Comparison of ENCODE assay signal across 26 cellular contexts in genomic region chr1:179530352-179530751, GRCh38. TPM values are rescaled to one million over a fixed set of nuclear protein-coding genes. Genes with fewer than 3 reads are reported as not detected.
DNase-seq lines count a peak whose midpoint lies in the region; ATAC-seq, FAIRE-seq and TF ChIP-seq lines count a peak whose summit lies in the region.
"Had no signal": no experiment of that assay in that cellular context is flagged by ENCODE, and none has a peak within 500 bp of the region (broad histone marks: within the 10 kb centered on the region; RNA-seq: fewer than 3 reads in every experiment).

No MANE protein-coding gene starts in this region.

- no peaks in the 10 kb centered on the region for H3K9me3 ChIP-seq in HUES48 (ENCODE audit: control insufficient read depth, insufficient read depth, low read length)
- H3K9me3 ChIP-seq in H1 (ENCODE audit: insufficient read depth in 2 of 2, low read depth in 1 of 2, low read length in 1 of 2) = no peaks in the 10 kb centered on the region
- H3K9me3 ChIP-seq in osteoblast (ENCODE audit: low read depth, low read length) = no peaks in the 10 kb centered on the region
- H3K9me3 ChIP-seq in heart right ventricle = no peaks in the 10 kb centered on the region
- H3K9me3 ChIP-seq: A549 had no signal

- H2AFZ ChIP-seq in GM23338 (no peak overlapping the region), H1 (ENCODE audit: low read length) (no peak overlapping the region), osteoblast (ENCODE audit: low read length) (no peak overlapping the region)
- H2AFZ ChIP-seq: GM23248 had no signal

- H3K27ac Mint-ChIP-seq in GM23338 = peak overlapping the region; percentile 85
- H3K27ac Mint-ChIP-seq: CD4-positive, alpha-beta memory T cell; HFFc6 had no signal

- H3K36me3 Mint-ChIP-seq in GM23338 (ENCODE audit: low read depth) = peaks cover 19% of the 10 kb centered on the region; the same call in 2 of the 3 replicates
- H3K36me3 Mint-ChIP-seq: CD4-positive, alpha-beta memory T cell had no signal

- H3K4me1 ChIP-seq in GM23338 (ENCODE audit: insufficient read depth) (peaks cover 20% of the 10 kb centered on the region), HUES48 (ENCODE audit: control insufficient read depth, insufficient read depth, low read length) (peaks cover 23% of the 10 kb centered on the region), H1 (replicated peaks in 1 of 4; ENCODE audit: control insufficient read depth in 3 of 4, insufficient read depth in 4 of 4, low read length in 3 of 4) (peaks cover 0 to 9% (median 6%) of the 10 kb centered on the region in 4 experiments; a peak in 6 of 7 replicates), osteoblast (ENCODE audit: insufficient read depth, low read length) (no peaks in the 10 kb centered on the region), heart right ventricle (no peaks in the 10 kb centered on the region)
- H3K4me1 ChIP-seq: A549 had no signal

- no peak overlapping the region for H3K14ac ChIP-seq in H1 (ENCODE audit: insufficient read length)

- H2AK5ac ChIP-seq in H1 (ENCODE audit: low read depth, low read length) = peak overlapping the region; percentile 20; the same call in 1 of the 2 replicates

- peak overlapping the region; percentile 72; the same call in 1 of the 2 replicates for H2BK5ac ChIP-seq in H1 (ENCODE audit: low read depth, low read length)

- H3K9me3 Mint-ChIP-seq in GM23338 = peaks cover 15% of the 10 kb centered on the region; the same call in 2 of the 3 replicates
- H3K9me3 Mint-ChIP-seq: HFFc6 had no signal

- H4K20me1 ChIP-seq in GM23338 (replicated peaks; ENCODE audit: insufficient read depth) (no peaks in the 10 kb centered on the region), H1 (replicated peaks in 1 of 2; ENCODE audit: control insufficient read depth in 1 of 2, insufficient read depth in 2 of 2, low read length in 2 of 2) (no peaks in the 10 kb centered on the region), osteoblast (ENCODE audit: insufficient read depth, low read length) (no peaks in the 10 kb centered on the region)

- H2BK12ac ChIP-seq in H1 (ENCODE audit: low read depth, low read length) = peak overlapping the region; percentile 4; the same call in 1 of the 2 replicates

- peak overlapping the region; percentile 42 for H3K18ac ChIP-seq in H1 (ENCODE audit: extremely low read depth, low read length)

- H4K91ac ChIP-seq in H1 (replicated peaks; ENCODE audit: insufficient read length, low read length) = peak overlapping the region; percentile 92

- peak; percentile 19; the same call in 2 of the 3 replicates for ATAC-seq in GM23338
- ATAC-seq in heart right ventricle = no peak
- ATAC-seq in left ventricle myocardium superior = no peak
- ATAC-seq: A549, HCT116 had no signal

- H3K4me3 ChIP-seq in GM23338 (no peak overlapping the region), HUES48 (ENCODE audit: low read depth, low read length) (no peak overlapping the region), H1 (ENCODE audit: extremely low read depth in 1 of 4, insufficient read depth in 2 of 4, low read depth in 3 of 4, low read length in 4 of 4) (no peak overlapping the region), osteoblast (ENCODE audit: insufficient read depth, low read length) (no peak overlapping the region), heart right ventricle (no peak overlapping the region)
- H3K4me3 ChIP-seq: A549, GM23248 had no signal

- intact Hi-C loops in heart right ventricle (cut with DNase I) = no loop called here
- intact Hi-C loops in left ventricle myocardium superior (cut with micrococcal nuclease) = no loop called here

- H2BK120ac ChIP-seq in H1 (replicated peaks; ENCODE audit: low read depth, low read length) = peak overlapping the region; percentile 89

- no peak for FAIRE-seq in H1 (lab: Jason Lieb, UNC)
- FAIRE-seq: A549, GM12891, GM19239, H54 had no signal

- no peak overlapping the region for H3K23ac ChIP-seq in H1 (ENCODE audit: insufficient read length)

- H4K8ac ChIP-seq in H1 (ENCODE audit: extremely low read depth, insufficient read depth, low read length) = no peak overlapping the region

- peaks cover 1% of the 10 kb centered on the region; the same call in 1 of the 2 replicates for H3K23me2 ChIP-seq in H1 (ENCODE audit: low read depth, low read length)

- TF ChIP-seq POLR2A in H1 (IDR thresholded peaks at IDR 0.05; ENCODE audit: control extremely low read depth in 1 of 2, low read depth in 2 of 2, low read length in 2 of 2) = no peak

- TF ChIP-seq EP300 in H1 (IDR thresholded peaks at IDR 0.05; ENCODE audit: borderline replicate concordance in 1 of 2, low read depth in 2 of 2, low read length in 2 of 2) = no peak

- no peak for TF ChIP-seq CTCF in GM23338 (conservative IDR thresholded peaks at IDR 0.05; ENCODE audit: low read depth in 2 of 2)
- TF ChIP-seq CTCF in H1 (IDR thresholded peaks at IDR 0.05; ENCODE audit: control extremely low read depth in 1 of 3, insufficient read depth in 1 of 3, low read depth in 1 of 3, low read length in 3 of 3) = no peak
- TF ChIP-seq CTCF in osteoblast (IDR thresholded peaks at IDR 0.05; ENCODE audit: extremely low read depth, low read depth, low read length) = no peak
- TF ChIP-seq CTCF in heart right ventricle (IDR thresholded peaks at IDR 0.05) = no peak

- H3K9me2 ChIP-seq in GM23338 (ENCODE audit: insufficient read depth) = peaks cover 18% of the 10 kb centered on the region

- H3K27ac ChIP-seq in GM23338 (ENCODE audit: low read depth) = peak overlapping the region; percentile 69
- H3K27ac ChIP-seq in HUES48 (ENCODE audit: low read depth, low read length) = peak overlapping the region; percentile 94
- no peak overlapping the region for H3K27ac ChIP-seq in H1 (ENCODE audit: low read depth, low read length)
- H3K27ac ChIP-seq in osteoblast (ENCODE audit: low read depth, low read length) = no peak overlapping the region
- no peak overlapping the region for H3K27ac ChIP-seq in heart right ventricle
- H3K27ac ChIP-seq: A549, GM23248 had no signal

- no peak overlapping the region for H3K4me3 Mint-ChIP-seq in GM23338
- H3K4me3 Mint-ChIP-seq: CD4-positive, alpha-beta memory T cell; HFFc6 had no signal

- POLR2A ChIA-PET in H1 (lab: Charles Lee; ENCODE audit: partially characterized antibody) = no interaction called here

- no peaks in the 10 kb centered on the region for H3K79me1 ChIP-seq in H1 (ENCODE audit: low read depth, low read length)

- H3K79me2 ChIP-seq in GM23338 (replicated peaks; ENCODE audit: insufficient read depth) = no peaks in the 10 kb centered on the region
- H3K79me2 ChIP-seq in H1 (ENCODE audit: control insufficient read depth in 1 of 2, insufficient read depth in 2 of 2, low read length in 2 of 2) = no peaks in the 10 kb centered on the region
- no peaks in the 10 kb centered on the region for H3K79me2 ChIP-seq in osteoblast (ENCODE audit: insufficient read depth, low read length)

- 63% methylated on average over 1 of the region's 1 CpG; no CpG with 5 or more reads in 1 of the 2 experiments for WGBS in H1 (ENCODE audit: extremely low coverage in 1 of 2, insufficient coverage in 1 of 2, insufficient read length in 1 of 2, insufficient replicate concordance in 2 of 2, low coverage in 1 of 2, low lambda C conversion rate in 2 of 2, missing lambda C conversion rate in 1 of 2), 2 experiments
- 32 to 67% methylated on average over 1 of the region's 1 CpG for WGBS in heart right ventricle, 2 donors

- no peak overlapping the region for H3K56ac ChIP-seq in H1 (replicated peaks; ENCODE audit: insufficient read length, low read depth, low read length)

- H2BK20ac ChIP-seq in H1 (ENCODE audit: low read length) = peak overlapping the region; percentile 13; the same call in 1 of the 2 replicates

- 0 out of 2 replicates have a peak overlapping the region, but pooled peaks have one; percentile 3 for H2BK15ac ChIP-seq in H1 (ENCODE audit: low read length)

- H4K5ac ChIP-seq in H1 (ENCODE audit: insufficient read length, low read depth, low read length) = no peak overlapping the region

- H3F3A ChIP-seq in GM23338 (replicated peaks; ENCODE audit: low read depth) = no peaks in the 10 kb centered on the region

- CTCF ChIA-PET in H1 (lab: Charles Lee; ENCODE audit: partially characterized antibody) = no interaction called here

- H3K4ac ChIP-seq in H1 (replicated peaks; ENCODE audit: insufficient read length, low read depth, low read length) = peak overlapping the region; percentile 87

- peaks cover 28% of the 10 kb centered on the region for H3K4me1 Mint-ChIP-seq in GM23338
- H3K4me1 Mint-ChIP-seq: CD4-positive, alpha-beta memory T cell had no signal

- H3K9ac ChIP-seq in HUES48 (ENCODE audit: low read depth, low read length) (no peak overlapping the region), H1 (replicated peaks in 1 of 4; ENCODE audit: extremely low read depth in 1 of 4, low read depth in 3 of 4, low read length in 3 of 4) (no peak overlapping the region)
- H3K9ac ChIP-seq: GM23248 had no signal

- TF ChIP-seq RAD21 in H1 (IDR thresholded peaks at IDR 0.05 in 1 of 2, conservative IDR thresholded peaks at IDR 0.05 in 1 of 2; ENCODE audit: low read depth in 2 of 2, low read length in 2 of 2) = no peak

- H3K36me3 ChIP-seq in GM23338 (ENCODE audit: insufficient read depth) (no peaks in the 10 kb centered on the region), HUES48 (ENCODE audit: control insufficient read depth, insufficient read depth, low read length) (no peaks in the 10 kb centered on the region), H1 (ENCODE audit: control insufficient read depth in 2 of 4, insufficient read depth in 4 of 4, low read length in 3 of 4) (no peaks in the 10 kb centered on the region), osteoblast (ENCODE audit: insufficient read depth, low read length) (no peaks in the 10 kb centered on the region), heart right ventricle (no peaks in the 10 kb centered on the region)

- peak; percentile 18 for DNase-seq in GM23338 (ENCODE audit: low spot score)
- DNase-seq in H1 (ENCODE audit: low read depth in 1 of 2, low spot score in 2 of 2) = no peak
- DNase-seq in osteoblast (ENCODE audit: insufficient read length, low spot score, missing footprints) = no peak
- no peak for DNase-seq in heart right ventricle
- DNase-seq in left ventricle myocardium superior = no peak
- no peak for DNase-seq in HPDE6-E6E7 (ENCODE audit: extremely low spot score)
- DNase-seq: 8988T; ACHN; C1 segment of cervical spinal cord; Calu3; CD4-positive, alpha-beta memory T cell; COR-L47; DMS53; DMS79 treated with DMSO at 0.1 percent for 48 hours; GF-D8; GM23248; HFFc6 had no signal

- H3K27me3 ChIP-seq in GM23338 (ENCODE audit: insufficient read depth) (no peaks in the 10 kb centered on the region), HUES48 (ENCODE audit: control insufficient read depth, insufficient read depth, low read length) (no peaks in the 10 kb centered on the region), H1 (replicated peaks in 1 of 4; ENCODE audit: control insufficient read depth in 3 of 4, extremely low read depth in 1 of 4, insufficient read depth in 3 of 4, low read length in 3 of 4) (no peaks in the 10 kb centered on the region), osteoblast (ENCODE audit: insufficient read depth, low read length) (no peaks in the 10 kb centered on the region), heart right ventricle (no peaks in the 10 kb centered on the region)

- peaks cover 2% of the 10 kb centered on the region for H3K27me3 Mint-ChIP-seq in GM23338 (ENCODE audit: insufficient read depth, low read depth, poor library complexity)

- H3K4me2 ChIP-seq in GM23338 (no peak overlapping the region), H1 (ENCODE audit: insufficient read depth in 1 of 2, low read depth in 2 of 2, low read length in 2 of 2) (no peak overlapping the region), osteoblast (ENCODE audit: insufficient read depth, low read length) (no peak overlapping the region)
- H3K4me2 ChIP-seq: A549 had no signal

RNA-seq across cellular contexts. Expression of gene NPHS2, which starts 45.4 kb away (rescaled TPM):
- not detected in 2 replicates for total RNA-seq in GM23338 (2014; rRNA removed; shearing (Covaris generic))
- not detected in 2 replicates for polyA plus RNA-seq in GM23338 (2016; fragmentation: Nextera tagmentation; extraction: Ambion mirVana)
- total RNA-seq in H1 (2021; fragmentation: NEBNext Ultra II Directional; extraction: Animal tissue kit (Norgen Biotek cat#: 25700)) = not detected in 2 replicates
- not detected in 2 replicates for polyA plus RNA-seq in H1 (2011; rRNA removed)
- polyA plus RNA-seq in H1 (2011; cell fraction: cytosol; rRNA removed) = 0.04 TPM
- not detected for polyA plus RNA-seq in H1 (2011; cell fraction: nucleus; rRNA removed)
- not detected in 4 replicates for polyA plus RNA-seq in H1 (2012, experiment 1 of 2)
- polyA plus RNA-seq in H1 (2012, experiment 2 of 2) = 0.08 TPM
- 0.08 TPM for polyA plus RNA-seq in H1 (2013, experiment 1 of 2)
- 0.09 TPM for polyA plus RNA-seq in H1 (2013, experiment 2 of 2)
- polyA minus RNA-seq in H1 (2011; rRNA and poly(A)+ RNA removed) = 0.13 TPM in 1 of 2 replicates, not detected in the other
- not detected for polyA minus RNA-seq in H1 (2011; cell fraction: cytosol; rRNA and poly(A)+ RNA removed)
- polyA minus RNA-seq in H1 (2011; cell fraction: nucleus; rRNA and poly(A)+ RNA removed) = not detected
- total RNA-seq in osteoblast = not detected in 2 replicates
- total RNA-seq in heart right ventricle = not detected
- not detected for polyA plus RNA-seq in heart right ventricle
- total RNA-seq in left ventricle myocardium superior = not detected
- total RNA-seq: Calu3; CD4-positive, alpha-beta memory T cell; Daoy; G401; GM23248; HFFc6 had no signal
- polyA plus RNA-seq: A549; BJ; CD4-positive, alpha-beta memory T cell; GM23248 had no signal

Comparison
In these comparisons a context has a peak if more than half of its experiments do, and no peak if none do; other contexts are left out.
1. H3K27ac ChIP-seq: peak in GM23338 (single experiment) and HUES48 (single experiment); none in H1 (single experiment), osteoblast (single experiment) and heart right ventricle (0 of 10).